In the genomic region with DNA sequence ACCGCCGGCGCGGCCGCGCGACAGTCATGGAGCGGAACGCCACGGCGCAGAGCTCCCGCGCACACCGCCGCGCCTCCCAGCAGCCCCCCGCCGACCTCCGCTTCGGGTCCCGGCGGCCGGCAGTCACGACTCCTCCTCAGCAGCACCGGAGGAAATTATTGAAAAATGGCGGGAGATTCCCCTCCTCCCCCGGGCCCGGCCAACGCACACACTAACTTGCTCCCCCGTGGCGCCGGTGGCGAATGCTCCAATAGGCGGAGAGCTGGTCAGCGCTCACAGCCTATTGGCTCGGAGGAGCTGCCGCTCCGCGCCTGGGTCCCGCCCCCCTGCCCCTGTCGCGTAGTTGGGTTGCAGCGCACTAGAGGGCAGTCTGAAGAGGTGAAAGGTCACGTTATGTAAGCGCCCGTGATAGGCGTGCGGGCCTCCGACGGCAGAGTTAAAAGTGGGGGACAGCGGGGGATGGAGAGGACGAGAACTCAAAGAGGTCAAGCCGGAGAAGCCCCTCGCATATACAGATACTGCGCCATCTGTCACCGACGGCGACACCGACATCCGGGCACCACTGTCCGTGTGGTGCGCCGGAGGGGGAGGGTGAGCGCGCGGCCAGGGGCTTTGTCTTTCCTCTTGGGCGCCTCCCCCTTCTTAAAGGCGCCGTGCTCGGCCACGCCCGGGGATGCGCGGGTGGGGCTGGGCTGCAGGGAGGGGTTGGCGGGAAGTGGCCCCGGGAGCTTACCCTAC, we compare ENCODE assay signal across 1 cellular context.
TF ChIP-seq lines count a peak whose summit lies in the region.

A gene with protein sequence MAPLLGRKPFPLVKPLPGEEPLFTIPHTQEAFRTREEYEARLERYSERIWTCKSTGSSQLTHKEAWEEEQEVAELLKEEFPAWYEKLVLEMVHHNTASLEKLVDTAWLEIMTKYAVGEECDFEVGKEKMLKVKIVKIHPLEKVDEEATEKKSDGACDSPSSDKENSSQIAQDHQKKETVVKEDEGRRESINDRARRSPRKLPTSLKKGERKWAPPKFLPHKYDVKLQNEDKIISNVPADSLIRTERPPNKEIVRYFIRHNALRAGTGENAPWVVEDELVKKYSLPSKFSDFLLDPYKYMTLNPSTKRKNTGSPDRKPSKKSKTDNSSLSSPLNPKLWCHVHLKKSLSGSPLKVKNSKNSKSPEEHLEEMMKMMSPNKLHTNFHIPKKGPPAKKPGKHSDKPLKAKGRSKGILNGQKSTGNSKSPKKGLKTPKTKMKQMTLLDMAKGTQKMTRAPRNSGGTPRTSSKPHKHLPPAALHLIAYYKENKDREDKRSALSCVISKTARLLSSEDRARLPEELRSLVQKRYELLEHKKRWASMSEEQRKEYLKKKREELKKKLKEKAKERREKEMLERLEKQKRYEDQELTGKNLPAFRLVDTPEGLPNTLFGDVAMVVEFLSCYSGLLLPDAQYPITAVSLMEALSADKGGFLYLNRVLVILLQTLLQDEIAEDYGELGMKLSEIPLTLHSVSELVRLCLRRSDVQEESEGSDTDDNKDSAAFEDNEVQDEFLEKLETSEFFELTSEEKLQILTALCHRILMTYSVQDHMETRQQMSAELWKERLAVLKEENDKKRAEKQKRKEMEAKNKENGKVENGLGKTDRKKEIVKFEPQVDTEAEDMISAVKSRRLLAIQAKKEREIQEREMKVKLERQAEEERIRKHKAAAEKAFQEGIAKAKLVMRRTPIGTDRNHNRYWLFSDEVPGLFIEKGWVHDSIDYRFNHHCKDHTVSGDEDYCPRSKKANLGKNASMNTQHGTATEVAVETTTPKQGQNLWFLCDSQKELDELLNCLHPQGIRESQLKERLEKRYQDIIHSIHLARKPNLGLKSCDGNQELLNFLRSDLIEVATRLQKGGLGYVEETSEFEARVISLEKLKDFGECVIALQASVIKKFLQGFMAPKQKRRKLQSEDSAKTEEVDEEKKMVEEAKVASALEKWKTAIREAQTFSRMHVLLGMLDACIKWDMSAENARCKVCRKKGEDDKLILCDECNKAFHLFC (N-terminal part only) (minus strand): TSS at position 213 of the 738 bp plus-strand sequence. CDS start 360 bp downstream, outside the sequence.

TF ChIP-seq in HepG2, 621 proteins besides CTCF, POLR2A, EP300 and RAD21 (continued from another document and continues in another):
- TF ChIP-seq, protein P1, sequence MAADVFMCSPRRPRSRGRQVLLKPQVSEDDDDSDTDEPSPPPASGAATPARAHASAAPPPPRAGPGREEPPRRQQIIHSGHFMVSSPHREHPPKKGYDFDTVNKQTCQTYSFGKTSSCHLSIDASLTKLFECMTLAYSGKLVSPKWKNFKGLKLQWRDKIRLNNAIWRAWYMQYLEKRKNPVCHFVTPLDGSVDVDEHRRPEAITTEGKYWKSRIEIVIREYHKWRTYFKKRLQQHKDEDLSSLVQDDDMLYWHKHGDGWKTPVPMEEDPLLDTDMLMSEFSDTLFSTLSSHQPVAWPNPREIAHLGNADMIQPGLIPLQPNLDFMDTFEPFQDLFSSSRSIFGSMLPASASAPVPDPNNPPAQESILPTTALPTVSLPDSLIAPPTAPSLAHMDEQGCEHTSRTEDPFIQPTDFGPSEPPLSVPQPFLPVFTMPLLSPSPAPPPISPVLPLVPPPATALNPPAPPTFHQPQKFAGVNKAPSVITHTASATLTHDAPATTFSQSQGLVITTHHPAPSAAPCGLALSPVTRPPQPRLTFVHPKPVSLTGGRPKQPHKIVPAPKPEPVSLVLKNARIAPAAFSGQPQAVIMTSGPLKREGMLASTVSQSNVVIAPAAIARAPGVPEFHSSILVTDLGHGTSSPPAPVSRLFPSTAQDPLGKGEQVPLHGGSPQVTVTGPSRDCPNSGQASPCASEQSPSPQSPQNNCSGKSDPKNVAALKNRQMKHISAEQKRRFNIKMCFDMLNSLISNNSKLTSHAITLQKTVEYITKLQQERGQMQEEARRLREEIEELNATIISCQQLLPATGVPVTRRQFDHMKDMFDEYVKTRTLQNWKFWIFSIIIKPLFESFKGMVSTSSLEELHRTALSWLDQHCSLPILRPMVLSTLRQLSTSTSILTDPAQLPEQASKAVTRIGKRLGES (CRISPR knock-in tag; IDR thresholded peaks at IDR 0.05; ENCODE audit: borderline replicate concordance) = 0 out of 2 replicates have a peak, but pooled peaks have one; percentile 36
- TF ChIP-seq PHF21A (CRISPR knock-in tag; IDR thresholded peaks at IDR 0.05) (peak; percentile 88), TEAD3 (CRISPR knock-in tag; optimal IDR thresholded peaks at IDR 0.05; ENCODE audit: borderline replicate concordance) (peak; percentile 13), FOSL2 (CRISPR knock-in tag; IDR thresholded peaks at IDR 0.05) (peak; percentile 24; the same call in 1 of the 2 replicates), ZEB1 (IDR thresholded peaks at IDR 0.05; ENCODE audit: insufficient replicate concordance, low read depth) (no peak), PPARG (CRISPR knock-in tag; conservative IDR thresholded peaks at IDR 0.05) (peak; percentile 93), ZNF589 (CRISPR knock-in tag; conservative IDR thresholded peaks at IDR 0.05) (peak; percentile 57; the same call in 1 of the 2 replicates), ZNF446 (CRISPR knock-in tag; IDR thresholded peaks at IDR 0.05) (no peak), NCOR1 (IDR thresholded peaks at IDR 0.05; ENCODE audit: borderline replicate concordance, low read length) (peak; percentile 68; the same call in 1 of the 2 replicates), TBX2 (CRISPR knock-in tag; IDR thresholded peaks at IDR 0.05; ENCODE audit: borderline replicate concordance) (peak; percentile 77), YY1 (IDR thresholded peaks at IDR 0.05; ENCODE audit: insufficient read depth, insufficient replicate concordance, low read depth, low read length) (peak; percentile 84), IRX3 (CRISPR knock-in tag; IDR thresholded peaks at IDR 0.05; ENCODE audit: borderline replicate concordance, low read depth) (no peak), EZH2 (conservative IDR thresholded peaks at IDR 0.05; ENCODE audit: low read depth, low read length) (no peak), ADNP (CRISPR knock-in tag; IDR thresholded peaks at IDR 0.05) (no peak), ISL2 (CRISPR knock-in tag; IDR thresholded peaks at IDR 0.05) (peak; percentile 51; the same call in 1 of the 2 replicates), ZNF883 (CRISPR knock-in tag; IDR thresholded peaks at IDR 0.05; ENCODE audit: not compliant biosample characterization) (no peak), FOXM1 (CRISPR knock-in tag; IDR thresholded peaks at IDR 0.05) (no peak), ZFP36L2 (CRISPR knock-in tag; IDR thresholded peaks at IDR 0.05) (no peak), ZSCAN31 (CRISPR knock-in tag; IDR thresholded peaks at IDR 0.05; ENCODE audit: low read depth) (peak; percentile 22), GZF1 (CRISPR knock-in tag; IDR thresholded peaks at IDR 0.05) (0 out of 2 replicates have a peak, but pooled peaks have one; percentile 83), ZSCAN22 (CRISPR knock-in tag; IDR thresholded peaks at IDR 0.05) (no peak), HCFC1 (IDR thresholded peaks at IDR 0.05; ENCODE audit: low read depth, low read length) (no peak), SUZ12 (IDR thresholded peaks at IDR 0.05; ENCODE audit: low read depth, low read length) (no peak)
- TF ChIP-seq, protein P2, sequence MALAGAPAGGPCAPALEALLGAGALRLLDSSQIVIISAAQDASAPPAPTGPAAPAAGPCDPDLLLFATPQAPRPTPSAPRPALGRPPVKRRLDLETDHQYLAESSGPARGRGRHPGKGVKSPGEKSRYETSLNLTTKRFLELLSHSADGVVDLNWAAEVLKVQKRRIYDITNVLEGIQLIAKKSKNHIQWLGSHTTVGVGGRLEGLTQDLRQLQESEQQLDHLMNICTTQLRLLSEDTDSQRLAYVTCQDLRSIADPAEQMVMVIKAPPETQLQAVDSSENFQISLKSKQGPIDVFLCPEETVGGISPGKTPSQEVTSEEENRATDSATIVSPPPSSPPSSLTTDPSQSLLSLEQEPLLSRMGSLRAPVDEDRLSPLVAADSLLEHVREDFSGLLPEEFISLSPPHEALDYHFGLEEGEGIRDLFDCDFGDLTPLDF (CRISPR knock-in tag; IDR thresholded peaks at IDR 0.05) = peak; percentile 63; the same call in 1 of the 2 replicates
- TF ChIP-seq, protein P3, sequence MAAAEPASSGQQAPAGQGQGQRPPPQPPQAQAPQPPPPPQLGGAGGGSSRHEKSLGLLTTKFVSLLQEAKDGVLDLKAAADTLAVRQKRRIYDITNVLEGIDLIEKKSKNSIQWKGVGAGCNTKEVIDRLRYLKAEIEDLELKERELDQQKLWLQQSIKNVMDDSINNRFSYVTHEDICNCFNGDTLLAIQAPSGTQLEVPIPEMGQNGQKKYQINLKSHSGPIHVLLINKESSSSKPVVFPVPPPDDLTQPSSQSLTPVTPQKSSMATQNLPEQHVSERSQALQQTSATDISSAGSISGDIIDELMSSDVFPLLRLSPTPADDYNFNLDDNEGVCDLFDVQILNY (CRISPR knock-in tag; conservative IDR thresholded peaks at IDR 0.05) = no peak
- TF ChIP-seq, protein P4, sequence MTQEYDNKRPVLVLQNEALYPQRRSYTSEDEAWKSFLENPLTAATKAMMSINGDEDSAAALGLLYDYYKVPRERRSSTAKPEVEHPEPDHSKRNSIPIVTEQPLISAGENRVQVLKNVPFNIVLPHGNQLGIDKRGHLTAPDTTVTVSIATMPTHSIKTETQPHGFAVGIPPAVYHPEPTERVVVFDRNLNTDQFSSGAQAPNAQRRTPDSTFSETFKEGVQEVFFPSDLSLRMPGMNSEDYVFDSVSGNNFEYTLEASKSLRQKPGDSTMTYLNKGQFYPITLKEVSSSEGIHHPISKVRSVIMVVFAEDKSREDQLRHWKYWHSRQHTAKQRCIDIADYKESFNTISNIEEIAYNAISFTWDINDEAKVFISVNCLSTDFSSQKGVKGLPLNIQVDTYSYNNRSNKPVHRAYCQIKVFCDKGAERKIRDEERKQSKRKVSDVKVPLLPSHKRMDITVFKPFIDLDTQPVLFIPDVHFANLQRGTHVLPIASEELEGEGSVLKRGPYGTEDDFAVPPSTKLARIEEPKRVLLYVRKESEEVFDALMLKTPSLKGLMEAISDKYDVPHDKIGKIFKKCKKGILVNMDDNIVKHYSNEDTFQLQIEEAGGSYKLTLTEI (CRISPR knock-in tag; conservative IDR thresholded peaks at IDR 0.05) = no peak
- TF ChIP-seq, protein P5, sequence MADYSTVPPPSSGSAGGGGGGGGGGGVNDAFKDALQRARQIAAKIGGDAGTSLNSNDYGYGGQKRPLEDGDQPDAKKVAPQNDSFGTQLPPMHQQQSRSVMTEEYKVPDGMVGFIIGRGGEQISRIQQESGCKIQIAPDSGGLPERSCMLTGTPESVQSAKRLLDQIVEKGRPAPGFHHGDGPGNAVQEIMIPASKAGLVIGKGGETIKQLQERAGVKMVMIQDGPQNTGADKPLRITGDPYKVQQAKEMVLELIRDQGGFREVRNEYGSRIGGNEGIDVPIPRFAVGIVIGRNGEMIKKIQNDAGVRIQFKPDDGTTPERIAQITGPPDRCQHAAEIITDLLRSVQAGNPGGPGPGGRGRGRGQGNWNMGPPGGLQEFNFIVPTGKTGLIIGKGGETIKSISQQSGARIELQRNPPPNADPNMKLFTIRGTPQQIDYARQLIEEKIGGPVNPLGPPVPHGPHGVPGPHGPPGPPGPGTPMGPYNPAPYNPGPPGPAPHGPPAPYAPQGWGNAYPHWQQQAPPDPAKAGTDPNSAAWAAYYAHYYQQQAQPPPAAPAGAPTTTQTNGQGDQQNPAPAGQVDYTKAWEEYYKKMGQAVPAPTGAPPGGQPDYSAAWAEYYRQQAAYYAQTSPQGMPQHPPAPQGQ (CRISPR knock-in tag; IDR thresholded peaks at IDR 0.05; ENCODE audit: borderline replicate concordance) = no peak
- TF ChIP-seq, protein P6, sequence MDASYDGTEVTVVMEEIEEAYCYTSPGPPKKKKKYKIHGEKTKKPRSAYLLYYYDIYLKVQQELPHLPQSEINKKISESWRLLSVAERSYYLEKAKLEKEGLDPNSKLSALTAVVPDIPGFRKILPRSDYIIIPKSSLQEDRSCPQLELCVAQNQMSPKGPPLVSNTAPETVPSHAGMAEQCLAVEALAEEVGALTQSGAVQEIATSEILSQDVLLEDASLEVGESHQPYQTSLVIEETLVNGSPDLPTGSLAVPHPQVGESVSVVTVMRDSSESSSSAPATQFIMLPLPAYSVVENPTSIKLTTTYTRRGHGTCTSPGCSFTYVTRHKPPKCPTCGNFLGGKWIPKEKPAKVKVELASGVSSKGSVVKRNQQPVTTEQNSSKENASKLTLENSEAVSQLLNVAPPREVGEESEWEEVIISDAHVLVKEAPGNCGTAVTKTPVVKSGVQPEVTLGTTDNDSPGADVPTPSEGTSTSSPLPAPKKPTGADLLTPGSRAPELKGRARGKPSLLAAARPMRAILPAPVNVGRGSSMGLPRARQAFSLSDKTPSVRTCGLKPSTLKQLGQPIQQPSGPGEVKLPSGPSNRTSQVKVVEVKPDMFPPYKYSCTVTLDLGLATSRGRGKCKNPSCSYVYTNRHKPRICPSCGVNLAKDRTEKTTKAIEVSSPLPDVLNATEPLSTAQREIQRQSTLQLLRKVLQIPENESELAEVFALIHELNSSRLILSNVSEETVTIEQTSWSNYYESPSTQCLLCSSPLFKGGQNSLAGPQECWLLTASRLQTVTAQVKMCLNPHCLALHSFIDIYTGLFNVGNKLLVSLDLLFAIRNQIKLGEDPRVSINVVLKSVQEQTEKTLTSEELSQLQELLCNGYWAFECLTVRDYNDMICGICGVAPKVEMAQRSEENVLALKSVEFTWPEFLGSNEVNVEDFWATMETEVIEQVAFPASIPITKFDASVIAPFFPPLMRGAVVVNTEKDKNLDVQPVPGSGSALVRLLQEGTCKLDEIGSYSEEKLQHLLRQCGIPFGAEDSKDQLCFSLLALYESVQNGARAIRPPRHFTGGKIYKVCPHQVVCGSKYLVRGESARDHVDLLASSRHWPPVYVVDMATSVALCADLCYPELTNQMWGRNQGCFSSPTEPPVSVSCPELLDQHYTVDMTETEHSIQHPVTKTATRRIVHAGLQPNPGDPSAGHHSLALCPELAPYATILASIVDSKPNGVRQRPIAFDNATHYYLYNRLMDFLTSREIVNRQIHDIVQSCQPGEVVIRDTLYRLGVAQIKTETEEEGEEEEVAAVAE (CRISPR knock-in tag; IDR thresholded peaks at IDR 0.05; ENCODE audit: borderline replicate concordance) = peak; percentile 42; the same call in 1 of the 2 replicates
- TF ChIP-seq, protein P7, sequence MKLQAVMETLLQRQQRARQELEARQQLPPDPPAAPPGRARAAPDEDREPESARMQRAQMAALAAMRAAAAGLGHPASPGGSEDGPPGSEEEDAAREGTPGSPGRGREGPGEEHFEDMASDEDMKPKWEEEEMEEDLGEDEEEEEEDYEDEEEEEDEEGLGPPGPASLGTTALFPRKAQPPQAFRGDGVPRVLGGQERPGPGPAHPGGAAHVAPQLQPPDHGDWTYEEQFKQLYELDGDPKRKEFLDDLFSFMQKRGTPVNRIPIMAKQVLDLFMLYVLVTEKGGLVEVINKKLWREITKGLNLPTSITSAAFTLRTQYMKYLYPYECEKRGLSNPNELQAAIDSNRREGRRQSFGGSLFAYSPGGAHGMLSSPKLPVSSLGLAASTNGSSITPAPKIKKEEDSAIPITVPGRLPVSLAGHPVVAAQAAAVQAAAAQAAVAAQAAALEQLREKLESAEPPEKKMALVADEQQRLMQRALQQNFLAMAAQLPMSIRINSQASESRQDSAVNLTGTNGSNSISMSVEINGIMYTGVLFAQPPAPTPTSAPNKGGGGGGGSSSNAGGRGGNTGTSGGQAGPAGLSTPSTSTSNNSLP (IDR thresholded peaks at IDR 0.05; ENCODE audit: low read depth, low read length) = no peak
